Comparison of ENCODE assay signal across 8 cellular contexts in genomic region chr5:44809215-44809955, GRCh38. TPM values are rescaled to one million over a fixed set of nuclear protein-coding genes. Genes with fewer than 3 reads are reported as not detected.
DNase-seq lines count a peak whose midpoint lies in the region; FAIRE-seq and TF ChIP-seq lines count a peak whose summit lies in the region.

No MANE protein-coding gene starts in this region.

- no peak for TF ChIP-seq RAD21 in SK-N-SH (IDR thresholded peaks at IDR 0.05; ENCODE audit: low read length)

- peak; percentile 21 for DNase-seq in GM04503 (ENCODE audit: low read depth)
- peak; percentile 12 for DNase-seq in H54 (ENCODE audit: insufficient read length, low spot score)
- DNase-seq in LNCaP clone FGC (ENCODE audit: low read depth) = peak; percentile 31
- DNase-seq in SK-N-SH = peak; percentile 41
- DNase-seq in hepatic stellate cell (ENCODE audit: low spot score) = peak; percentile 37
- peak; percentile 51 for DNase-seq in retinal pigment epithelial cell (ENCODE audit: low read depth)
- no peak for DNase-seq in 8988T

- H3K79me2 ChIP-seq in SK-N-SH (ENCODE audit: insufficient read depth) = peaks cover 45% of the 10 kb centered on the region

- peak overlapping the region; percentile 80 for H3K9ac ChIP-seq in SK-N-SH

- TF ChIP-seq EP300 in SK-N-SH (IDR thresholded peaks at IDR 0.05; ENCODE audit: borderline replicate concordance in 1 of 2, low read depth in 1 of 2, low read length in 1 of 2) = no peak

- peaks cover 0 to 12% of the 10 kb centered on the region in 2 experiments; a peak in 3 of 4 replicates for H3K4me1 ChIP-seq in SK-N-SH (ENCODE audit: control insufficient read depth in 1 of 2, insufficient read depth in 2 of 2, low read depth in 1 of 2, low read length in 1 of 2)

- no peaks in the 10 kb centered on the region for H3K27me3 ChIP-seq in SK-N-SH (ENCODE audit: insufficient read depth)

- H2AFZ ChIP-seq in SK-N-SH (ENCODE audit: low read depth) = peak overlapping the region; percentile 86

- FAIRE-seq in H54 (lab: Jason Lieb, UNC) = peak; percentile 90

- peak overlapping the region; percentile 92 for H3K4me2 ChIP-seq in SK-N-SH

- CTCF ChIA-PET in SK-N-SH (lab: Yijun Ruan, JAX) = interaction anchor here (0.9 kb wide), 1 partner anchor 17 kb away, joined by 4 read pairs; no protein-coding TSS in a partner anchor

- TF ChIP-seq CTCF in LNCaP clone FGC (IDR thresholded peaks at IDR 0.05; ENCODE audit: control insufficient read depth, extremely low read depth, insufficient read depth) (no peak), SK-N-SH (IDR thresholded peaks at IDR 0.05) (no peak), retinal pigment epithelial cell (conservative IDR thresholded peaks at IDR 0.05; ENCODE audit: low read depth, low read length) (no peak)

- WGBS in SK-N-SH (ENCODE audit: low lambda C conversion rate) = 0% methylated on average over 14 of the region's 45 CpGs

- H3K4me3 ChIP-seq in LNCaP clone FGC (ENCODE audit: low read depth, low read length) (peak overlapping the region; percentile 93), SK-N-SH (ENCODE audit: low read depth in 2 of 2, low read length in 1 of 2) (peak overlapping the region; percentile 94 to 99), retinal pigment epithelial cell (ENCODE audit: low read length) (peak overlapping the region; percentile 91)

- H3K9me2 ChIP-seq in SK-N-SH = no peaks in the 10 kb centered on the region

- POLR2A ChIA-PET in SK-N-SH (lab: Yijun Ruan, JAX) = interaction anchor here (1.5 kb wide), 1 partner anchor 14 kb away, joined by 4 read pairs; no protein-coding TSS in a partner anchor

- no peaks in the 10 kb centered on the region for H4K20me1 ChIP-seq in SK-N-SH (ENCODE audit: insufficient read depth)

- TF ChIP-seq POLR2A in H54 (IDR thresholded peaks at IDR 0.05; ENCODE audit: low read depth, low read length) = no peak

- H3K36me3 ChIP-seq in SK-N-SH (replicated peaks in 1 of 2; ENCODE audit: control insufficient read depth in 1 of 2, insufficient read depth in 2 of 2, low read length in 1 of 2) = peaks cover 26 to 35% of the 10 kb centered on the region in 2 experiments

- H3K27ac ChIP-seq in SK-N-SH (ENCODE audit: low read depth in 2 of 2, low read length in 1 of 2) (peak overlapping the region; percentile 50 to 89; a peak in 3 of 4 replicates), angular gyrus (ENCODE audit: low read depth, low read length) (peak overlapping the region; percentile 50)

- H3F3A ChIP-seq in SK-N-SH (replicated peaks; ENCODE audit: insufficient read depth) = peaks cover 9% of the 10 kb centered on the region

- H3K9me3 ChIP-seq in SK-N-SH = no peaks in the 10 kb centered on the region

TF ChIP-seq in SK-N-SH, 30 proteins besides CTCF, POLR2A, EP300 and RAD21:
- TF ChIP-seq, protein P1, sequence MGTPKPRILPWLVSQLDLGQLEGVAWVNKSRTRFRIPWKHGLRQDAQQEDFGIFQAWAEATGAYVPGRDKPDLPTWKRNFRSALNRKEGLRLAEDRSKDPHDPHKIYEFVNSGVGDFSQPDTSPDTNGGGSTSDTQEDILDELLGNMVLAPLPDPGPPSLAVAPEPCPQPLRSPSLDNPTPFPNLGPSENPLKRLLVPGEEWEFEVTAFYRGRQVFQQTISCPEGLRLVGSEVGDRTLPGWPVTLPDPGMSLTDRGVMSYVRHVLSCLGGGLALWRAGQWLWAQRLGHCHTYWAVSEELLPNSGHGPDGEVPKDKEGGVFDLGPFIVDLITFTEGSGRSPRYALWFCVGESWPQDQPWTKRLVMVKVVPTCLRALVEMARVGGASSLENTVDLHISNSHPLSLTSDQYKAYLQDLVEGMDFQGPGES (IDR thresholded peaks at IDR 0.05; ENCODE audit: low read depth, low read length) = no peak
- TF ChIP-seq MAX (IDR thresholded peaks at IDR 0.05; ENCODE audit: low read depth) (peak; percentile 22; the same call in 1 of the 2 replicates), SIN3A (IDR thresholded peaks at IDR 0.05; ENCODE audit: borderline replicate concordance, low read depth, low read length) (no peak; the same call in 1 of the 2 replicates), PBX3 (IDR thresholded peaks at IDR 0.05) (no peak), TAF1 (IDR thresholded peaks at IDR 0.05; ENCODE audit: borderline replicate concordance, low read depth, low read length) (peak; percentile 31; the same call in 1 of the 2 replicates), MXI1 (IDR thresholded peaks at IDR 0.05; ENCODE audit: low read depth, low read length) (peak; percentile 73; the same call in 1 of the 2 replicates), JUND (IDR thresholded peaks at IDR 0.05) (no peak)

RNA-seq across cellular contexts. Expression of gene MRPS30, which starts 0.6 kb away (rescaled TPM):
- polyA plus RNA-seq in SK-N-SH (2012; rRNA removed) = 16.3 and 18.3 TPM in 2 replicates
- 19.1 and 20.0 TPM in 2 replicates for polyA plus RNA-seq in SK-N-SH (2012; cell fraction: cytosol; rRNA removed)
- 15.1 and 16.2 TPM in 2 replicates for polyA plus RNA-seq in SK-N-SH (2012; cell fraction: nucleus; rRNA removed)
